In the genomic region with DNA sequence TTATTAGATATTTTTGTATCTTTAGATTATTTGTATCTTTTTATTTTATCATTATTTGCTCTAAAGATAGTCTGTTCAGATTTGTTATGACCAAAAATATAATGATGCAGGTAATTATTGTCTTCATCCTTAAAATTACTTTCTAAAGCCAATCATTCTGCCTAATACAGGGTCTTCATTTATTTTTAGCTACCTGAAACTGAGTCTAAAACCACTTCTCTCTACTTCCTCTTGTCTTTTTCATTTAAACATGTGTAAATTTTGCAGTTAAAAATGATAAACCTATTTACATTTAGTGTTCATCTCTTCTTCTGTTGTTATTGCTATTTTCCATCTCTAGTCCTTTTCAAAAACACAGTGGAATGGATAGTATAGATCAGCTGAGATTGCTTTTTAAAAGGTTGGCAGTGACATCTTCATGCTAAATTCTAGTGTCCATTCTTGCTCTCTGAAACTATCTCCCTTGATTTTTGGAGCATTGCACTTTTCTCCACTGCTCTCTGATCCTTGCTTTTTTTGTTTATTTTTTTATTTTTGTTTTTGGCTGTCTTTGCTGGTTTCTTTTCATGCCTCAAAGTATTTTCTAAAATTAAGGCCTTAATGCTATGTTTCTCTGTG, we compare ENCODE assay signal across 24 cellular contexts.
DNase-seq lines count a peak whose midpoint lies in the region; ATAC-seq and TF ChIP-seq lines count a peak whose summit lies in the region.
"Had no signal": no experiment of that assay in that cellular context is flagged by ENCODE, and none has a peak within 500 bp of the region (broad histone marks: within the 10 kb centered on the region; RNA-seq: fewer than 3 reads in every experiment).

No MANE protein-coding gene starts in this region.

- peak overlapping the region; percentile 6 for H3K4me2 ChIP-seq in parathyroid adenoma (ENCODE audit: low read length)

- H3K9me3 ChIP-seq in parathyroid adenoma (ENCODE audit: control insufficient read depth, low read length), result no peaks in the 10 kb centered on the region
- H3K9me3 ChIP-seq: BE2C, gastrocnemius medialis, Peyer's patch, vagina had no signal

- no peak overlapping the region for H3K27ac ChIP-seq in parathyroid adenoma
- H3K27ac ChIP-seq: gastrocnemius medialis, Peyer's patch, SK-N-MC, vagina had no signal

- TF ChIP-seq CTCF in parathyroid adenoma (IDR thresholded peaks at IDR 0.05), result no peak

- in situ Hi-C loops in G401 (cut with HindIII; ENCODE audit: low sequenced_read_pairs), result no loop called here

- no peaks in the 10 kb centered on the region for H3K36me3 ChIP-seq in parathyroid adenoma (ENCODE audit: control insufficient read depth, insufficient read depth, low read length)
- H3K36me3 ChIP-seq: BE2C, gastrocnemius medialis, Peyer's patch, vagina had no signal

- H3K4me1 ChIP-seq in parathyroid adenoma, result peaks cover 3% of the 10 kb centered on the region
- H3K4me1 ChIP-seq: BE2C, Peyer's patch, vagina had no signal

- DNase-seq in G401 (ENCODE audit: low spot score) (no peak), amygdala (lab: John Stamatoyannopoulos, UW) (no peak)
- DNase-seq: activated CD4-positive, alpha-beta T cell treated with anti-CD3 and anti-CD28 coated beads for 36 hours; activated CD8-positive, alpha-beta memory T cell treated with anti-CD3 and anti-CD28 coated beads, Interleukin-2, amount 10 ng/mL, durations not matched to agents 7 days and 5 days; activated effector memory CD4-positive, alpha-beta T cell treated with anti-CD3 and anti-CD28 coated beads, Interleukin-2, amount 50 U/mL, for 16 hours; BE2C; erythroblast; gastrocnemius medialis; GDM1; Karpas-422; kidney glomerular epithelial cell; mesenchymal stem cell; natural killer cell; NCI-H774; Peyer's patch; stimulated activated CD4-positive, alpha-beta T cell treated with anti-CD3 and anti-CD28 coated beads, Interleukin-2, amount 100 ng/mL, for 48 hours; T1000 had no signal

- H3K9ac ChIP-seq in parathyroid adenoma, result no peak overlapping the region

- no peak overlapping the region for H2AFZ ChIP-seq in parathyroid adenoma

- no peak overlapping the region for H3K4me3 ChIP-seq in parathyroid adenoma (ENCODE audit: low read depth, low read length)
- H3K4me3 ChIP-seq: gastrocnemius medialis, Peyer's patch, SK-N-MC, vagina had no signal

- ATAC-seq in GM18867 (IDR thresholded peaks at IDR 0.05; ENCODE audit: unreplicated experiment) (peak; percentile 70), GM21423 (IDR thresholded peaks at IDR 0.05; ENCODE audit: unreplicated experiment) (peak; percentile 69), HG03378 (IDR thresholded peaks at IDR 0.05; ENCODE audit: unreplicated experiment) (peak; percentile 63), HG03135 (IDR thresholded peaks at IDR 0.05; ENCODE audit: unreplicated experiment) (no peak)
- ATAC-seq: activated CD4-positive, alpha-beta T cell treated with anti-CD3 and anti-CD28 coated beads for 36 hours; activated CD8-positive, alpha-beta memory T cell treated with anti-CD3 and anti-CD28 coated beads, Interleukin-2, amount 10 ng/mL, durations not matched to agents 7 days and 5 days; gastrocnemius medialis; natural killer cell had no signal

- peaks cover 9% of the 10 kb centered on the region for H3K79me2 ChIP-seq in parathyroid adenoma

- H3K27me3 ChIP-seq in parathyroid adenoma (ENCODE audit: control insufficient read depth, insufficient read depth, low read length), result no peaks in the 10 kb centered on the region
- H3K27me3 ChIP-seq: BE2C, gastrocnemius medialis, Peyer's patch, vagina had no signal
